Comparison of ENCODE assay signal across 14 cellular contexts in the genomic region with DNA sequence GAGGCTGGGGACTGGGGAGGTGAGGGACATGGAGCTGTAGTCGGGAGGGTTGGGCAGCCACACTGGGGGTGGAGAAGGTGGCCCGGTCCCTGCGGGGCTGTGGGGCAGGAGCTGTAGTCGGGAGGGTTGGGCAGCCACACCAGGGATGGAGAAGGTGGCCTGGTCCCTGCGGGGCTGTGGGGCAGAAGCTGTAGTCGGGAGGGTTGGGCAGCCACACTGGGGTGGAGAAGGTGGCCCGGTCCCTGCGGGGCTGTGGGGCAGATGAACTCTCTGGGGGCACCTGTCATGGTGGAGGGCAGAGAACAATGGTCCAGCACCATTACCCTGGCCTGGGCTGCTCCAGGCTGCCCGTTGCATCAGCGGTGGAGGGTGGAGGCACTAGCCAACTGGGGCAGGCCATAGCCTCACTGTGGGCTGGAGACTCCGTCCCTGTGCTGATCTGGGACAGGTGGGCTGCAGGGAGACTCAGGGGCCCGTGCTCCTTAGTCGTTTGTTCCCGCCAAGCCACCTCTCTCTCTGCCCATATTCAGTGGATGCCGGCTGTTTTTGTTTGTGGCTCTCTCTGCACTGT. TPM values are rescaled to one million over a fixed set of nuclear protein-coding genes. Genes with fewer than 3 reads are reported as not detected.
DNase-seq lines count a peak whose midpoint lies in the region; ATAC-seq lines count a peak whose summit lies in the region.
"Had no signal": no experiment of that assay in that cellular context is flagged by ENCODE, and none has a peak within 500 bp of the region (broad histone marks: within the 10 kb centered on the region; RNA-seq: fewer than 3 reads in every experiment).

No MANE protein-coding gene starts in this region.

- H3K9me3 Mint-ChIP-seq in stimulated activated naive CD8-positive, alpha-beta T cell treated with anti-CD3 and anti-CD28 coated beads, Interleukin-15, amount 100 ng/mL, for 72 hours, result no peaks in the 10 kb centered on the region
- no peaks in the 10 kb centered on the region for H3K9me3 Mint-ChIP-seq in T-cell
- H3K9me3 Mint-ChIP-seq: stimulated activated naive CD8-positive, alpha-beta T cell treated with anti-CD3 and anti-CD28 coated beads, Interleukin-15, Interleukin-2, amounts not matched to agents 100 ng/mL and 50 ng/mL, for 24 hours had no signal

- no peak overlapping the region for H3K27ac Mint-ChIP-seq in stimulated activated naive CD8-positive, alpha-beta T cell treated with anti-CD3 and anti-CD28 coated beads, Interleukin-15, amount 100 ng/mL, for 72 hours
- no peak overlapping the region for H3K27ac Mint-ChIP-seq in T-cell
- H3K27ac Mint-ChIP-seq: stimulated activated naive CD8-positive, alpha-beta T cell treated with anti-CD3 and anti-CD28 coated beads, Interleukin-15, Interleukin-2, amounts not matched to agents 100 ng/mL and 50 ng/mL, for 24 hours had no signal

- peaks cover 7% of the 10 kb centered on the region for H3K4me1 Mint-ChIP-seq in stimulated activated naive CD8-positive, alpha-beta T cell treated with anti-CD3 and anti-CD28 coated beads, Interleukin-15, amount 100 ng/mL, for 72 hours
- peaks cover 38 to 64% (median 41%) of the 10 kb centered on the region in 3 donors for H3K4me1 Mint-ChIP-seq in T-cell

- CTCF ChIA-PET in T-cell (lab: Charles Lee), result no interaction called here

- no peak for DNase-seq in stimulated activated naive CD8-positive, alpha-beta T cell treated with anti-CD3 and anti-CD28 coated beads, Interleukin-15, amount 100 ng/mL, for 72 hours
- DNase-seq in stimulated activated naive CD8-positive, alpha-beta T cell treated with anti-CD3 and anti-CD28 coated beads, Interleukin-15, Interleukin-2, amounts not matched to agents 100 U/mL and 50 U/mL, for 24 hours, result no peak
- DNase-seq in left ventricle myocardium superior (no peak), posterior vena cava (ENCODE audit: low spot score) (peak; percentile 38), SHP77 (lab: John Stamatoyannopoulos, UW) (no peak), midbrain (lab: John Stamatoyannopoulos, UW) (no peak), T-cell (no peak)
- DNase-seq: activated CD4-positive, alpha-beta T cell treated with anti-CD3 and anti-CD28 coated beads for 1 hour; central memory CD4-positive, alpha-beta T cell; DMS53; NCI-H748 treated with DMSO at 0.1 percent for 48 hours; stimulated activated CD4-positive, alpha-beta T cell treated with anti-CD3 and anti-CD28 coated beads, Interleukin-1b, Interleukin-23, amount 100 ng/mL, for 48 hours had no signal

- peak; percentile 54 for ATAC-seq in stimulated activated naive CD8-positive, alpha-beta T cell treated with anti-CD3 and anti-CD28 coated beads, Interleukin-15, amount 100 ng/mL, for 72 hours
- no peak for ATAC-seq in stimulated activated naive CD8-positive, alpha-beta T cell treated with anti-CD3 and anti-CD28 coated beads, Interleukin-15, Interleukin-2, amounts not matched to agents 100 U/mL and 50 U/mL, for 24 hours
- ATAC-seq in left ventricle myocardium superior, result peak; percentile 2
- no peak for ATAC-seq in HG03460 (IDR thresholded peaks at IDR 0.05; ENCODE audit: unreplicated experiment)
- no peak for ATAC-seq in T-cell (replicated peaks in 1 of 4)

- intact Hi-C loops in left ventricle myocardium superior (cut with micrococcal nuclease) (no loop called here), posterior vena cava (cut with DNase I) (no loop called here)

- POLR2A ChIA-PET in T-cell (lab: Charles Lee), result no interaction called here

- no peaks in the 10 kb centered on the region for H3K27me3 Mint-ChIP-seq in stimulated activated naive CD8-positive, alpha-beta T cell treated with anti-CD3 and anti-CD28 coated beads, Interleukin-15, amount 100 ng/mL, for 72 hours
- H3K27me3 Mint-ChIP-seq in T-cell, result no peaks in the 10 kb centered on the region
- H3K27me3 Mint-ChIP-seq: stimulated activated naive CD8-positive, alpha-beta T cell treated with anti-CD3 and anti-CD28 coated beads, Interleukin-15, Interleukin-2, amounts not matched to agents 100 ng/mL and 50 ng/mL, for 24 hours had no signal

- no peak overlapping the region for H3K4me3 Mint-ChIP-seq in stimulated activated naive CD8-positive, alpha-beta T cell treated with anti-CD3 and anti-CD28 coated beads, Interleukin-15, amount 100 ng/mL, for 72 hours
- H3K4me3 Mint-ChIP-seq in T-cell, result no peak overlapping the region
- H3K4me3 Mint-ChIP-seq: stimulated activated naive CD8-positive, alpha-beta T cell treated with anti-CD3 and anti-CD28 coated beads, Interleukin-15, Interleukin-2, amounts not matched to agents 100 ng/mL and 50 ng/mL, for 24 hours had no signal

- H3K36me3 Mint-ChIP-seq in T-cell, result peaks cover 5% of the 10 kb centered on the region

RNA-seq across cellular contexts. Expression of a gene that starts 51.4 kb away (rescaled TPM):
- 102 TPM for total RNA-seq in left ventricle myocardium superior
- 10 to 100 TPM; 52.4 to 55.5 TPM for total RNA-seq in posterior vena cava
- 10 to 100 TPM; 35.7 to 57.1 (median 48.5) TPM for total RNA-seq in T-cell

Comparison
In these comparisons a context has a peak if more than half of its experiments do, and no peak if none do; other contexts are left out.
1. ATAC-seq: peak in stimulated activated naive CD8-positive, alpha-beta T cell treated with anti-CD3 and anti-CD28 coated beads, Interleukin-15, amount 100 ng/mL, for 72 hours (single experiment) and left ventricle myocardium superior (single experiment); none in stimulated activated naive CD8-positive, alpha-beta T cell treated with anti-CD3 and anti-CD28 coated beads, Interleukin-15, Interleukin-2, amounts not matched to agents 100 U/mL and 50 U/mL, for 24 hours (single experiment), HG03460 (single experiment) and T-cell (0 of 4).